18 cellular contexts compared by ENCODE assay signal in the genomic region with DNA sequence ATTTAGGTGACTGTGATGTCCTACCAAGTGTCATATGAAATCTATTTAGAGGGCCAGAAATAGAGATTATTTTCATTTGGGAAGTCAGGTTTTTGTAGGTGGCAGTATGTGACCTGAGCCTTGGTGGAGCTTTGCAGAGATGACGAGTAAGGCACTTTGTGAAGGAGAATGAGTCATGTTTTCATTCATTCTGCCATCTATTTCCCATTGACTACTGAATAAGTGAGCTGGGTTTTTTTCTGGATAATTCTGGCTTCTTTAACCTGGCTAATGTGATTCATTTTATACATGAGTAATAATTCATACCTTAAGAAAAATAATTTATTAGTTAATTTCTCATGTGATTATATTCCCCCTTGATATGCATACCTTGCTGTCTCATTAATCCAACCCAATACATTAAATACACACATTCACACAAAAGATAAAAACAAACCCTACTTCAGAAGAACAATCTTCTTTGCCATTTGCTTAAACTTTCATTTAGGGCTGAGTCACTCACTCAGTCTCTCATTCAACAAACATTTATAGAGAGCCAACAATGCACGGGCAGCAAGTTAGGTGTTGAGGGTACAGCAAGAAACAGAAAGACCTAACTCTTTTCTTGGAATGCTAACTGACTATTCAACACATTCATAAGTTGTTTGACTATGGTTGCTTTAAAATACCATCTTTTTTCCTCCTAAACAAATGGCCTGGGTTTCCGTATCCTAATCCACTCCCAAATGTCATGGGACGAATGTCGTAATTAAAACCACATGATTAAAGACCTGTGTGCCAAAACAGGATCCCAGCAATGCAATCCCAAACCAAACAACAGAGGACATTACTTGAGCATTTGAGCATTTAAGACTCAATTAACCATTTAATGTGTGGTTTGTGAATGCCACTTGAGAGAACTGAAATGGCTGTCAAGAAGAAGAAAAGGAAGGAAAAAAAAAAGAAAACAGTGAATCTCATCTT.
DNase-seq lines count a peak whose midpoint lies in the region; ATAC-seq, FAIRE-seq and TF ChIP-seq lines count a peak whose summit lies in the region.
"Had no signal": no experiment of that assay in that cellular context is flagged by ENCODE, and none has a peak within 500 bp of the region (broad histone marks: within the 10 kb centered on the region; RNA-seq: fewer than 3 reads in every experiment).

No MANE protein-coding gene starts in this region.

- no peaks in the 10 kb centered on the region for H4K20me1 ChIP-seq in astrocyte (ENCODE audit: insufficient read depth, low read length)

- intact Hi-C loops in Caco-2 (cut with micrococcal nuclease; ENCODE audit: unreplicated experiment), result loop anchor here (10.0 kb wide), 1 partner anchor 493 kb away; no protein-coding TSS in a partner anchor

- H3K9me3 ChIP-seq in astrocyte (ENCODE audit: insufficient read depth, low read depth, low read length) (no peaks in the 10 kb centered on the region), Caco-2 (no peaks in the 10 kb centered on the region)
- H3K9me3 ChIP-seq: MG63, upper lobe of left lung had no signal

- H3K9ac ChIP-seq in astrocyte (ENCODE audit: low read length), result no peak overlapping the region

- TF ChIP-seq CTCF in astrocyte (IDR thresholded peaks at IDR 0.05; ENCODE audit: insufficient read depth, low read depth, low read length), result no peak
- TF ChIP-seq CTCF in fibroblast of villous mesenchyme (IDR thresholded peaks at IDR 0.05; ENCODE audit: insufficient read depth, low read depth, low read length), result no peak
- TF ChIP-seq CTCF in GM13977 (IDR thresholded peaks at IDR 0.05; ENCODE audit: extremely low read depth, insufficient read depth, missing control alignments), result no peak
- no peak for TF ChIP-seq CTCF in Caco-2 (IDR thresholded peaks at IDR 0.05; ENCODE audit: insufficient read depth in 1 of 2, low read depth in 1 of 2, low read length in 1 of 2, severe bottlenecking in 1 of 2, unreplicated experiment in 1 of 2)

- peaks cover 9% of the 10 kb centered on the region for H3K36me3 ChIP-seq in astrocyte (ENCODE audit: insufficient read depth, low read length)
- H3K36me3 ChIP-seq in Caco-2 (ENCODE audit: control insufficient read depth, insufficient read depth, low read length), result peaks cover 6% of the 10 kb centered on the region

- H3K27ac ChIP-seq in astrocyte (ENCODE audit: low read depth, low read length), result peak overlapping the region; percentile 33
- H3K27ac ChIP-seq: SK-N-MC, upper lobe of left lung had no signal

- BruUV-seq in Caco-2 (replicated peaks; lab: Mats Ljungman, UMichigan), result no TSS peak

- H3K4me1 Mint-ChIP-seq in astrocyte (ENCODE audit: low read depth, unreplicated experiment), result peaks cover 3% of the 10 kb centered on the region
- peaks cover 22% of the 10 kb centered on the region for H3K4me1 Mint-ChIP-seq in Caco-2 (ENCODE audit: low read depth, unreplicated experiment)
- H3K4me1 Mint-ChIP-seq: activated naive CD4-positive, alpha-beta T cell treated with anti-CD3 and anti-CD28 coated beads, Interleukin-2, amount 50 U/mL, for 24 hours had no signal

- DNase-seq in A172 (ENCODE audit: low spot score), result peak; percentile 17
- no peak for DNase-seq in H54 (ENCODE audit: insufficient read length, low spot score)
- peak; percentile 65 for DNase-seq in astrocyte (ENCODE audit: low read depth)
- peak; percentile 43 for DNase-seq in fibroblast of villous mesenchyme (ENCODE audit: low read depth)
- DNase-seq in GM13977 (ENCODE audit: low spot score), result no peak
- DNase-seq in Caco-2, result no peak
- DNase-seq in CD1c-positive myeloid dendritic cell (ENCODE audit: extremely low spot score), result no peak
- DNase-seq: activated CD4-positive, alpha-beta T cell treated with anti-CD3 and anti-CD28 coated beads, Interleukin-2, amount 50 U/mL, for 1 hour; effector memory CD8-positive, alpha-beta T cell; islet precursor cell; MG63; NCI-H187; stimulated activated CD4-positive, alpha-beta T cell treated with anti-CD3 and anti-CD28 coated beads, Interleukin-12 subunit alpha, Interleukin-12 subunit beta, amount 100 ng/mL, for 4 hours; stimulated activated naive CD4-positive, alpha-beta T cell treated with Interleukin-2 at 50 U/mL for 16 hours; upper lobe of left lung had no signal

- CTCF ChIA-PET in Caco-2 (lab: Charles Lee), result no interaction called here

- no peak overlapping the region for H2AFZ ChIP-seq in astrocyte (ENCODE audit: low read depth, low read length)

- H3K4me3 Mint-ChIP-seq in astrocyte (ENCODE audit: unreplicated experiment) (no peak overlapping the region), Caco-2 (ENCODE audit: unreplicated experiment) (no peak overlapping the region)
- H3K4me3 Mint-ChIP-seq: activated naive CD4-positive, alpha-beta T cell treated with anti-CD3 and anti-CD28 coated beads, Interleukin-2, amount 50 U/mL, for 24 hours; effector memory CD8-positive, alpha-beta T cell had no signal

- ATAC-seq in GM18870 (IDR thresholded peaks at IDR 0.05; ENCODE audit: unreplicated experiment), result no peak
- ATAC-seq: effector memory CD8-positive, alpha-beta T cell had no signal

- H3K9me3 Mint-ChIP-seq in astrocyte (ENCODE audit: unreplicated experiment) (no peaks in the 10 kb centered on the region), Caco-2 (ENCODE audit: unreplicated experiment) (no peaks in the 10 kb centered on the region)

- H3K27ac Mint-ChIP-seq in astrocyte (ENCODE audit: unreplicated experiment) (no peak overlapping the region), Caco-2 (ENCODE audit: unreplicated experiment) (no peak overlapping the region)
- H3K27ac Mint-ChIP-seq: activated naive CD4-positive, alpha-beta T cell treated with anti-CD3 and anti-CD28 coated beads, Interleukin-2, amount 50 U/mL, for 24 hours; effector memory CD8-positive, alpha-beta T cell had no signal

- H3K27me3 Mint-ChIP-seq in astrocyte (ENCODE audit: low read depth, unreplicated experiment) (no peaks in the 10 kb centered on the region), Caco-2 (ENCODE audit: insufficient read depth, unreplicated experiment) (no peaks in the 10 kb centered on the region)
- H3K27me3 Mint-ChIP-seq: activated naive CD4-positive, alpha-beta T cell treated with anti-CD3 and anti-CD28 coated beads, Interleukin-2, amount 50 U/mL, for 24 hours; effector memory CD8-positive, alpha-beta T cell had no signal

- H3K27me3 ChIP-seq in astrocyte (ENCODE audit: insufficient read depth, low read length), result no peaks in the 10 kb centered on the region
- H3K27me3 ChIP-seq in Caco-2 (replicated peaks; ENCODE audit: control insufficient read depth, insufficient read depth, low read length), result no peaks in the 10 kb centered on the region
- H3K27me3 ChIP-seq: MG63, upper lobe of left lung had no signal

- peak; percentile 89 for FAIRE-seq in H54 (lab: Jason Lieb, UNC)
- FAIRE-seq in astrocyte (lab: Jason Lieb, UNC), result peak; percentile 45

- H3K4me1 ChIP-seq in astrocyte (ENCODE audit: insufficient read depth, low read length), result peaks cover 13% of the 10 kb centered on the region
- H3K4me1 ChIP-seq in Caco-2, result peaks cover 19% of the 10 kb centered on the region
- H3K4me1 ChIP-seq: upper lobe of left lung had no signal

- in situ Hi-C loops in GM13977 (cut with MboI; ENCODE audit: low pct_unique_long_range_greater_than_20kb, low sequenced_read_pairs, unreplicated experiment), result no loop called here

- H3K79me2 ChIP-seq in astrocyte (ENCODE audit: insufficient read depth, low read length), result no peaks in the 10 kb centered on the region

- H3K4me3 ChIP-seq in astrocyte (ENCODE audit: insufficient read depth, low read depth, low read length) (no peak overlapping the region), fibroblast of villous mesenchyme (ENCODE audit: low read depth, low read length) (no peak overlapping the region), Caco-2 (ENCODE audit: low read depth, low read length) (no peak overlapping the region)
- H3K4me3 ChIP-seq: MG63, SK-N-MC, upper lobe of left lung had no signal

- TF ChIP-seq POLR2A in H54 (IDR thresholded peaks at IDR 0.05; ENCODE audit: low read depth, low read length), result no peak

- H3K36me3 Mint-ChIP-seq in astrocyte (ENCODE audit: low read depth, unreplicated experiment) (peaks cover 2% of the 10 kb centered on the region), Caco-2 (ENCODE audit: insufficient read depth, unreplicated experiment) (peaks cover 92% of the 10 kb centered on the region)
- H3K36me3 Mint-ChIP-seq: activated naive CD4-positive, alpha-beta T cell treated with anti-CD3 and anti-CD28 coated beads, Interleukin-2, amount 50 U/mL, for 24 hours had no signal

- POLR2A ChIA-PET in Caco-2 (lab: Charles Lee), result no interaction called here

- no peak overlapping the region for H3K4me2 ChIP-seq in astrocyte (ENCODE audit: low read length)

Comparison
In these comparisons a context has a peak if more than half of its experiments do, and no peak if none do; other contexts are left out.
1. DNase-seq: peak in A172 (single experiment), astrocyte (single experiment) and fibroblast of villous mesenchyme (single experiment); none in H54 (single experiment), GM13977 (single experiment), Caco-2 (0 of 2) and CD1c-positive myeloid dendritic cell (single experiment).